18 cellular contexts compared by ENCODE assay signal in genomic region chr7:158804335-158804734, GRCh38. TPM values are rescaled to one million over a fixed set of nuclear protein-coding genes. Genes with fewer than 3 reads are reported as not detected.
DNase-seq lines count a peak whose midpoint lies in the region; ATAC-seq and TF ChIP-seq lines count a peak whose summit lies in the region.
"Had no signal": no experiment of that assay in that cellular context is flagged by ENCODE, and none has a peak within 500 bp of the region (broad histone marks: within the 10 kb centered on the region; RNA-seq: fewer than 3 reads in every experiment).

No MANE protein-coding gene starts in this region.

- peak overlapping the region; percentile 60 for H3K27ac Mint-ChIP-seq in activated CD4-positive, alpha-beta T cell treated with anti-CD3 and anti-CD28 coated beads, Interleukin-2, amount 10 ng/mL, durations not matched to agents 7 days and 5 days
- peak overlapping the region; percentile 74 for H3K27ac Mint-ChIP-seq in activated naive CD8-positive, alpha-beta T cell treated with anti-CD3 and anti-CD28 coated beads, Interleukin-2, amount 50 U/mL, for 24 hours
- H3K27ac Mint-ChIP-seq in natural killer cell treated with Interleukin-12 subunit alpha and Interleukin-12 subunit beta and Interleukin-15 and Interleukin-18, amount 100 ng/mL, for 72 hours, result peak overlapping the region; percentile 56 to 76

- H3K36me3 Mint-ChIP-seq in activated CD4-positive, alpha-beta T cell treated with anti-CD3 and anti-CD28 coated beads, Interleukin-2, amount 10 ng/mL, durations not matched to agents 7 days and 5 days (ENCODE audit: low read depth), result peaks cover 58% of the 10 kb centered on the region
- peaks cover 39% of the 10 kb centered on the region for H3K36me3 Mint-ChIP-seq in activated naive CD8-positive, alpha-beta T cell treated with anti-CD3 and anti-CD28 coated beads, Interleukin-2, amount 50 U/mL, for 24 hours (ENCODE audit: low read depth)
- H3K36me3 Mint-ChIP-seq in natural killer cell treated with Interleukin-12 subunit alpha and Interleukin-12 subunit beta and Interleukin-15 and Interleukin-18, amount 100 ng/mL, for 72 hours, result peaks cover 5% of the 10 kb centered on the region

- CTCF ChIA-PET in activated CD4-positive, alpha-beta T cell treated with anti-CD3 and anti-CD28 coated beads, Interleukin-2, amount 10 ng/mL, durations not matched to agents 7 days and 5 days (lab: Charles Lee), result interaction anchor here (0.8 kb wide), 1 partner anchor 70 kb away, joined by 6 read pairs; no protein-coding TSS in a partner anchor

- no peaks in the 10 kb centered on the region for H3K9me3 ChIP-seq in SK-N-MC (ENCODE audit: low read depth, low read length)
- H3K9me3 ChIP-seq in WERI-Rb-1 (ENCODE audit: severe bottlenecking), result no peaks in the 10 kb centered on the region
- H3K9me3 ChIP-seq: body of pancreas, stomach, upper lobe of right lung had no signal

- POLR2A ChIA-PET in activated CD4-positive, alpha-beta T cell treated with anti-CD3 and anti-CD28 coated beads, Interleukin-2, amount 10 ng/mL, durations not matched to agents 7 days and 5 days (lab: Charles Lee), result no interaction called here

- peaks cover 14% of the 10 kb centered on the region for H3K9me3 Mint-ChIP-seq in activated CD4-positive, alpha-beta T cell treated with anti-CD3 and anti-CD28 coated beads, Interleukin-2, amount 10 ng/mL, durations not matched to agents 7 days and 5 days
- no peaks in the 10 kb centered on the region for H3K9me3 Mint-ChIP-seq in activated naive CD8-positive, alpha-beta T cell treated with anti-CD3 and anti-CD28 coated beads, Interleukin-2, amount 50 U/mL, for 24 hours
- H3K9me3 Mint-ChIP-seq in natural killer cell treated with Interleukin-12 subunit alpha and Interleukin-12 subunit beta and Interleukin-15 and Interleukin-18, amount 100 ng/mL, for 72 hours, result no peaks in the 10 kb centered on the region

- H3K9ac ChIP-seq in SK-N-MC (ENCODE audit: insufficient read length), result no peak overlapping the region
- H3K9ac ChIP-seq: parathyroid adenoma had no signal

- TF ChIP-seq CTCF in WERI-Rb-1 (IDR thresholded peaks at IDR 0.05; ENCODE audit: low read depth, low read length), result no peak

- H3K27ac ChIP-seq in SK-N-MC, result 0 out of 2 replicates have a peak overlapping the region, but pooled peaks have one; percentile 29
- H3K27ac ChIP-seq in WERI-Rb-1, result no peak overlapping the region
- H3K27ac ChIP-seq: body of pancreas, coronary artery, hepatocyte, parathyroid adenoma, stomach, upper lobe of right lung had no signal

- H3K27me3 ChIP-seq in WERI-Rb-1 (ENCODE audit: insufficient read depth, low read depth, severe bottlenecking), result no peaks in the 10 kb centered on the region
- H3K27me3 ChIP-seq: body of pancreas, hepatocyte, stomach, upper lobe of right lung had no signal

- H3K27me3 Mint-ChIP-seq in activated CD4-positive, alpha-beta T cell treated with anti-CD3 and anti-CD28 coated beads, Interleukin-2, amount 10 ng/mL, durations not matched to agents 7 days and 5 days, result no peaks in the 10 kb centered on the region
- no peaks in the 10 kb centered on the region for H3K27me3 Mint-ChIP-seq in activated naive CD8-positive, alpha-beta T cell treated with anti-CD3 and anti-CD28 coated beads, Interleukin-2, amount 50 U/mL, for 24 hours
- H3K27me3 Mint-ChIP-seq in natural killer cell treated with Interleukin-12 subunit alpha and Interleukin-12 subunit beta and Interleukin-15 and Interleukin-18, amount 100 ng/mL, for 72 hours, result peaks cover 0 to 3% of the 10 kb centered on the region in 2 donors

- H3K36me3 ChIP-seq in SK-N-MC (ENCODE audit: insufficient read depth, low read length) (no peaks in the 10 kb centered on the region), WERI-Rb-1 (no peaks in the 10 kb centered on the region)

- H3K4me1 Mint-ChIP-seq in activated CD4-positive, alpha-beta T cell treated with anti-CD3 and anti-CD28 coated beads, Interleukin-2, amount 10 ng/mL, durations not matched to agents 7 days and 5 days, result peaks cover 49% of the 10 kb centered on the region
- peaks cover 65% of the 10 kb centered on the region for H3K4me1 Mint-ChIP-seq in activated naive CD8-positive, alpha-beta T cell treated with anti-CD3 and anti-CD28 coated beads, Interleukin-2, amount 50 U/mL, for 24 hours
- H3K4me1 Mint-ChIP-seq in natural killer cell treated with Interleukin-12 subunit alpha and Interleukin-12 subunit beta and Interleukin-15 and Interleukin-18, amount 100 ng/mL, for 72 hours (ENCODE audit: low read depth in 2 of 2), result peaks cover 26 to 31% of the 10 kb centered on the region in 2 donors

- DNase-seq in activated CD4-positive, alpha-beta T cell treated with anti-CD3 and anti-CD28 coated beads, Interleukin-2, amount 10 ng/mL, durations not matched to agents 7 days and 5 days, result no peak
- DNase-seq in activated CD4-positive, alpha-beta T cell treated with anti-CD3 and anti-CD28 coated beads, Interleukin-2, amount 50 U/mL, for 4 hours, result no peak
- DNase-seq in SK-N-MC (ENCODE audit: low read depth, low spot score), result no peak
- no peak for DNase-seq in activated naive CD8-positive, alpha-beta T cell treated with anti-CD3 and anti-CD28 coated beads, Interleukin-2, amount 50 U/mL, for 24 hours
- DNase-seq in natural killer cell treated with Interleukin-12 subunit alpha and Interleukin-12 subunit beta and Interleukin-15 and Interleukin-18, amount 100 ng/mL, for 72 hours (ENCODE audit: low spot score), result no peak
- DNase-seq in iPS-NIHi11 (ENCODE audit: low spot score), result no peak
- no peak for DNase-seq in WERI-Rb-1
- no peak for DNase-seq in inferior parietal cortex (ENCODE audit: extremely low spot score)
- DNase-seq: activated CD8-positive, alpha-beta memory T cell treated with anti-CD3 and anti-CD28 coated beads for 24 hours; activated effector memory CD4-positive, alpha-beta T cell treated with Interleukin-2 at 50 U/mL for 16 hours; body of pancreas; NCI-H524 treated with DMSO at 0.1 percent for 48 hours; stomach; upper lobe of right lung had no signal

- H3K4me3 ChIP-seq in SK-N-MC (no peak overlapping the region), WERI-Rb-1 (ENCODE audit: low read depth, low read length) (no peak overlapping the region)
- H3K4me3 ChIP-seq: body of pancreas, coronary artery, hepatocyte, lung, stomach, upper lobe of right lung had no signal

- H3K4me3 Mint-ChIP-seq in activated CD4-positive, alpha-beta T cell treated with anti-CD3 and anti-CD28 coated beads, Interleukin-2, amount 10 ng/mL, durations not matched to agents 7 days and 5 days, result no peak overlapping the region
- no peak overlapping the region for H3K4me3 Mint-ChIP-seq in activated naive CD8-positive, alpha-beta T cell treated with anti-CD3 and anti-CD28 coated beads, Interleukin-2, amount 50 U/mL, for 24 hours
- H3K4me3 Mint-ChIP-seq in natural killer cell treated with Interleukin-12 subunit alpha and Interleukin-12 subunit beta and Interleukin-15 and Interleukin-18, amount 100 ng/mL, for 72 hours, result peak overlapping the region; percentile 50

- no peak for ATAC-seq in activated naive CD8-positive, alpha-beta T cell treated with anti-CD3 and anti-CD28 coated beads, Interleukin-2, amount 50 U/mL, for 24 hours
- ATAC-seq in natural killer cell treated with Interleukin-12 subunit alpha and Interleukin-12 subunit beta and Interleukin-15 and Interleukin-18, amount 100 ng/mL, for 72 hours, result no peak
- ATAC-seq: body of pancreas, upper lobe of right lung had no signal

RNA-seq across cellular contexts. Expression of gene ESYT2, which starts 25.0 kb away (rescaled TPM):
- total RNA-seq in activated CD4-positive, alpha-beta T cell treated with anti-CD3 and anti-CD28 coated beads, Interleukin-2, amount 10 ng/mL, durations not matched to agents 7 days and 5 days, result 100 to 1,000 TPM; 116 to 124 TPM
- total RNA-seq in natural killer cell treated with Interleukin-12 subunit alpha and Interleukin-12 subunit beta and Interleukin-15 and Interleukin-18, amount 100 ng/mL, for 72 hours, result 10 to 100 TPM; 24.4 to 31.8 TPM

RNA-seq across cellular contexts. Expression of gene DYNC2I1, which starts 52.0 kb away (rescaled TPM):
- 10 to 100 TPM; 10.6 to 13.2 TPM for total RNA-seq in activated CD4-positive, alpha-beta T cell treated with anti-CD3 and anti-CD28 coated beads, Interleukin-2, amount 10 ng/mL, durations not matched to agents 7 days and 5 days
- 10 to 100 TPM; 11.8 to 13.2 TPM for total RNA-seq in natural killer cell treated with Interleukin-12 subunit alpha and Interleukin-12 subunit beta and Interleukin-15 and Interleukin-18, amount 100 ng/mL, for 72 hours
